Comparison of ENCODE assay signal across 18 cellular contexts in genomic region chr4:39978904-39979303, GRCh38. TPM values are rescaled to one million over a fixed set of nuclear protein-coding genes. Genes with fewer than 3 reads are reported as not detected.
A peak's percentile ranks its signal among the peaks of the same experiment; 100 is the strongest.
DNase-seq lines count a peak whose midpoint lies in the region; ATAC-seq and TF ChIP-seq lines count a peak whose summit lies in the region.
"Had no signal": no experiment of that assay in that cellular context is flagged by ENCODE, and none has a peak within 500 bp of the region (broad histone marks: within the 10 kb centered on the region; RNA-seq: fewer than 3 reads in every experiment).

No MANE protein-coding gene starts in this region.

- H3K9me2 ChIP-seq in Karpas-422 (replicated peaks; ENCODE audit: insufficient read depth, low read length): no peaks in the 10 kb centered on the region

- H3K9me3 ChIP-seq in Karpas-422 (ENCODE audit: low read length) (no peaks in the 10 kb centered on the region), gastrocnemius medialis (no peaks in the 10 kb centered on the region)

- peak overlapping the region; percentile 23 for H3K4me3 Mint-ChIP-seq in activated CD8-positive, alpha-beta memory T cell treated with anti-CD3 and anti-CD28 coated beads, Interleukin-2, amount 10 ng/mL, durations not matched to agents 7 days and 5 days
- peak overlapping the region; percentile 56 for H3K4me3 Mint-ChIP-seq in activated naive CD8-positive, alpha-beta T cell treated with anti-CD3 and anti-CD28 coated beads for 36 hours

- peaks cover 16% of the 10 kb centered on the region for H3K36me3 Mint-ChIP-seq in activated CD8-positive, alpha-beta memory T cell treated with anti-CD3 and anti-CD28 coated beads, Interleukin-2, amount 10 ng/mL, durations not matched to agents 7 days and 5 days
- peaks cover 17% of the 10 kb centered on the region for H3K36me3 Mint-ChIP-seq in activated naive CD8-positive, alpha-beta T cell treated with anti-CD3 and anti-CD28 coated beads for 36 hours

- H3K27me3 Mint-ChIP-seq in activated CD8-positive, alpha-beta memory T cell treated with anti-CD3 and anti-CD28 coated beads, Interleukin-2, amount 10 ng/mL, durations not matched to agents 7 days and 5 days: no peaks in the 10 kb centered on the region
- H3K27me3 Mint-ChIP-seq in activated naive CD8-positive, alpha-beta T cell treated with anti-CD3 and anti-CD28 coated beads for 36 hours: no peaks in the 10 kb centered on the region

- CTCF ChIA-PET in activated CD8-positive, alpha-beta memory T cell treated with anti-CD3 and anti-CD28 coated beads, Interleukin-2, amount 10 ng/mL, durations not matched to agents 7 days and 5 days (lab: Charles Lee): interaction anchor here (1.0 to 2.2 kb wide), 13 partner anchors 16 to 757 kb away, joined by 3 to 11 read pairs (median 4); partner anchors contain the start of genes N4BP2 and UBE2K

- no peak for ATAC-seq in activated CD8-positive, alpha-beta memory T cell treated with anti-CD3 and anti-CD28 coated beads, Interleukin-2, amount 10 ng/mL, durations not matched to agents 7 days and 5 days
- no peak for ATAC-seq in gastrocnemius medialis
- ATAC-seq in HG02885 (IDR thresholded peaks at IDR 0.05; ENCODE audit: poor library complexity, unreplicated experiment): no peak

- peaks cover 30% of the 10 kb centered on the region for H3K4me1 Mint-ChIP-seq in activated CD8-positive, alpha-beta memory T cell treated with anti-CD3 and anti-CD28 coated beads, Interleukin-2, amount 10 ng/mL, durations not matched to agents 7 days and 5 days
- peaks cover 28% of the 10 kb centered on the region for H3K4me1 Mint-ChIP-seq in activated naive CD8-positive, alpha-beta T cell treated with anti-CD3 and anti-CD28 coated beads for 36 hours

- DNase-seq in activated CD8-positive, alpha-beta memory T cell treated with anti-CD3 and anti-CD28 coated beads, Interleukin-2, amount 10 ng/mL, durations not matched to agents 7 days and 5 days: no peak
- DNase-seq in activated CD8-positive, alpha-beta memory T cell treated with anti-CD3 and anti-CD28 coated beads, Interleukin-2, amount 50 U/mL, for 4 hours: no peak
- DNase-seq in Karpas-422 (peak; percentile 58), gastrocnemius medialis (no peak), GF-D8 (lab: John Stamatoyannopoulos, UW) (no peak), NCI-H1694 treated with DMSO at 0.1 percent for 48 hours (lab: John Stamatoyannopoulos, UW) (no peak)
- DNase-seq in activated naive CD8-positive, alpha-beta T cell treated with anti-CD3 and anti-CD28 coated beads for 36 hours: no peak
- DNase-seq: activated CD8-positive, alpha-beta memory T cell treated with anti-CD3 and anti-CD28 coated beads for 24 hours; central memory CD4-positive, alpha-beta T cell; DMS 273 treated with DMSO at 0.1 percent for 48 hours; foreskin melanocyte; H9; mammary epithelial cell; NCI-H524 treated with DMSO at 0.1 percent for 48 hours; occipital lobe; RPMI8226; stimulated activated naive CD4-positive, alpha-beta T cell treated with Interleukin-2 at 50 U/mL for 16 hours had no signal

- TF ChIP-seq POLR2A in gastrocnemius medialis (IDR thresholded peaks at IDR 0.05): no peak

- H3K4me3 ChIP-seq in Karpas-422 (ENCODE audit: low read length) (peak overlapping the region; percentile 39; the same call in 1 of the 2 replicates), gastrocnemius medialis (no peak overlapping the region)

- H2AFZ ChIP-seq in Karpas-422 (ENCODE audit: low read length): 0 out of 2 replicates have a peak overlapping the region, but pooled peaks have one; percentile 13

- peak overlapping the region; percentile 50 for H3K9ac ChIP-seq in Karpas-422 (ENCODE audit: low read length)

- H3K9me3 Mint-ChIP-seq in activated CD8-positive, alpha-beta memory T cell treated with anti-CD3 and anti-CD28 coated beads, Interleukin-2, amount 10 ng/mL, durations not matched to agents 7 days and 5 days (ENCODE audit: low read depth): no peaks in the 10 kb centered on the region
- no peaks in the 10 kb centered on the region for H3K9me3 Mint-ChIP-seq in activated naive CD8-positive, alpha-beta T cell treated with anti-CD3 and anti-CD28 coated beads for 36 hours
- H3K9me3 Mint-ChIP-seq: H9 had no signal

- H3K4me1 ChIP-seq in Karpas-422 (ENCODE audit: low read length): peaks cover 25% of the 10 kb centered on the region
- H3K4me1 ChIP-seq in gastrocnemius medialis: peaks cover 10 to 11% of the 10 kb centered on the region in 2 donors

- TF ChIP-seq CTCF in gastrocnemius medialis (IDR thresholded peaks at IDR 0.05 in 4 of 5, conservative IDR thresholded peaks at IDR 0.05 in 1 of 5): no peak

- intact Hi-C loops in gastrocnemius medialis (cut with DNase I; ENCODE audit: low total_unique reads): loop anchor here (1.0 kb wide), 2 partner anchors 521 to 797 kb away; partner anchors contain the start of genes RPL9 and WDR19

- in situ Hi-C loops in gastrocnemius medialis (cut with MboI; ENCODE audit: low sequenced_read_pairs in 4 of 4): loop anchor here (5.0 to 10.0 kb wide), 4 partner anchors 284 to 514 kb away; partner anchors contain the start of gene UBE2K (in 2 of the 4)

- H3K36me3 ChIP-seq in Karpas-422 (ENCODE audit: insufficient read depth, low read length) (peaks cover 7% of the 10 kb centered on the region; the same call in 1 of the 2 replicates), gastrocnemius medialis (peaks cover 0 to 9% of the 10 kb centered on the region in 2 donors)

- H3K27me3 ChIP-seq in Karpas-422 (ENCODE audit: low read length) (no peaks in the 10 kb centered on the region), gastrocnemius medialis (no peaks in the 10 kb centered on the region)

- H3K27ac ChIP-seq in Karpas-422 (ENCODE audit: low read length): no peak overlapping the region
- peak overlapping the region in 3 of 4 donors; percentile 87 to 97 (median 95) for H3K27ac ChIP-seq in gastrocnemius medialis

- H3K27ac Mint-ChIP-seq in activated CD8-positive, alpha-beta memory T cell treated with anti-CD3 and anti-CD28 coated beads, Interleukin-2, amount 10 ng/mL, durations not matched to agents 7 days and 5 days: no peak overlapping the region
- peak overlapping the region; percentile 48 for H3K27ac Mint-ChIP-seq in activated naive CD8-positive, alpha-beta T cell treated with anti-CD3 and anti-CD28 coated beads for 36 hours

- peak overlapping the region; percentile 85 for H3K4me2 ChIP-seq in Karpas-422 (ENCODE audit: low read depth, low read length, poor library complexity, severe bottlenecking)

- H4K20me1 ChIP-seq in Karpas-422 (ENCODE audit: insufficient read depth, low read depth, low read length): peaks cover 5% of the 10 kb centered on the region

- peaks cover 34% of the 10 kb centered on the region for H3K79me2 ChIP-seq in Karpas-422 (ENCODE audit: low read length)

RNA-seq across cellular contexts. Expression of gene PDS5A, which starts 1.2 kb away (rescaled TPM):
- total RNA-seq in activated CD8-positive, alpha-beta memory T cell treated with anti-CD3 and anti-CD28 coated beads, Interleukin-2, amount 10 ng/mL, durations not matched to agents 7 days and 5 days: 100 to 1,000 TPM; 115 to 116 TPM
- 66.2 and 96.6 TPM in 2 replicates for total RNA-seq in Karpas-422 (2014; rRNA removed; shearing (Covaris generic); ENCODE audit: low replicate concordance)
- total RNA-seq in activated naive CD8-positive, alpha-beta T cell treated with anti-CD3 and anti-CD28 coated beads for 36 hours: 100 to 1,000 TPM; 104 to 107 TPM
- 10 to 100 TPM; 28.3 to 40.6 (median 36.7) TPM for total RNA-seq in gastrocnemius medialis
